In the genomic region with DNA sequence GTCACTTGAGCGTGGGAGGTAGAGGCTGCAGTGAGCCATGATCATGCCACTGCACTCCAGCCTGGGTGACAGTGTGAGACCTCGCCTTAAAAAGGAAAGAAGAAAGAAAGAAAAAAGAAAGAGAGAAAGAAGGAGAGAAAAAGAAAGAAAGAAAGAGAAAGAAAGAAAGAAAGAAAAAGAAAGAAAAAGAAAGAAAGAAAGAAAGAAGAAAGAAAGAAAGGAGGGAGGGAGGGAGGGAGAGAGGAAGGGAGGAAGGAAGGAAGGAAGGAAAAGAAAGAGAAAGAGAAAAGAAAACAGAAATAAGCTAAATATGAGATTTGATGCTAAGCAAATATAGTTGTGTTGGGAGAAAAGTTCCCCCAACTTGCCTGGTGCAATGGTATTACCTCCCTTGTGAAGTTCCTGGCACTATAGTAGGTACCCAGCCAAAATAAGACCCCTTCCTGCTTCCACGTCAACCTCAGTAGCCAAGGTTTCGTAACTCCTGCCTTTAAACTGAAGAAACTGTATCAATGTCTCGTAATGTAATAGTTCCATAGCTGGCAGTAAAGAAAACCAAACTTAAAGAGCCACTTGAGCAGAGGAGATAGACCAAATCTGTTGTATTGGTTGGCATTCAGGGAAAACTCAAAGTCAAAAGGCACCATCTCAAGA, we compare ENCODE assay signal across 20 cellular contexts.
DNase-seq lines count a peak whose midpoint lies in the region; ATAC-seq and TF ChIP-seq lines count a peak whose summit lies in the region.
"Had no signal": no experiment of that assay in that cellular context is flagged by ENCODE, and none has a peak within 500 bp of the region (broad histone marks: within the 10 kb centered on the region; RNA-seq: fewer than 3 reads in every experiment).

No MANE protein-coding gene starts in this region.

- H3K9me3 ChIP-seq in OCI-LY3 (ENCODE audit: insufficient read depth, low read length) (no peaks in the 10 kb centered on the region), OCI-LY7 (ENCODE audit: low read length) (no peaks in the 10 kb centered on the region)
- H3K9me3 ChIP-seq: stomach had no signal

- H3K79me2 ChIP-seq in OCI-LY3 (ENCODE audit: low read length), result no peaks in the 10 kb centered on the region
- no peaks in the 10 kb centered on the region for H3K79me2 ChIP-seq in OCI-LY7 (ENCODE audit: insufficient read depth, low read depth, low read length)

- H4K20me1 ChIP-seq in OCI-LY3 (ENCODE audit: insufficient read depth, low read length) (no peaks in the 10 kb centered on the region), OCI-LY7 (ENCODE audit: insufficient read depth, low read length) (no peaks in the 10 kb centered on the region)

- intact Hi-C loops in OCI-LY7 (cut with micrococcal nuclease; ENCODE audit: unreplicated experiment) (no loop called here), head of caudate nucleus (cut with DNase I) (no loop called here)
- intact Hi-C loops in activated CD8-positive, alpha-beta T cell treated with anti-CD3 and anti-CD28 coated beads for 36 hours (cut with micrococcal nuclease), result no loop called here

- H3K27me3 Mint-ChIP-seq in activated CD8-positive, alpha-beta T cell treated with anti-CD3 and anti-CD28 coated beads for 36 hours, result no peaks in the 10 kb centered on the region
- H3K27me3 Mint-ChIP-seq: activated CD4-positive, alpha-beta T cell treated with anti-CD3 and anti-CD28 coated beads for 36 hours had no signal

- H3K4me1 ChIP-seq in OCI-LY3 (ENCODE audit: low read length), result peaks cover 17% of the 10 kb centered on the region
- H3K4me1 ChIP-seq in OCI-LY7 (ENCODE audit: insufficient read depth, low read length, poor library complexity, severe bottlenecking), result peaks cover 6% of the 10 kb centered on the region

- POLR2A ChIA-PET in OCI-LY7 (lab: Charles Lee), result interaction anchor here (0.6 to 1.8 kb wide), 5 partner anchors 8 to 91 kb away, joined by 3 to 13 read pairs (median 4); no protein-coding TSS in a partner anchor
- POLR2A ChIA-PET in activated CD8-positive, alpha-beta T cell treated with anti-CD3 and anti-CD28 coated beads for 36 hours (lab: Charles Lee), result no interaction called here

- ATAC-seq in GM19395 (IDR thresholded peaks at IDR 0.05; ENCODE audit: unreplicated experiment) (peak; percentile 8), HG03064 (IDR thresholded peaks at IDR 0.05; ENCODE audit: low read depth, unreplicated experiment) (peak; percentile 9)
- no peak for ATAC-seq in activated CD8-positive, alpha-beta T cell treated with anti-CD3 and anti-CD28 coated beads for 36 hours
- ATAC-seq: activated CD4-positive, alpha-beta T cell treated with anti-CD3 and anti-CD28 coated beads for 36 hours had no signal

- TF ChIP-seq CTCF in 22Rv1 (IDR thresholded peaks at IDR 0.05) (no peak), OCI-LY3 (IDR thresholded peaks at IDR 0.05; ENCODE audit: low read depth, low read length) (no peak), OCI-LY7 (conservative IDR thresholded peaks at IDR 0.05; ENCODE audit: low read length) (no peak)
- TF ChIP-seq CTCF in activated CD8-positive, alpha-beta T cell treated with anti-CD3 and anti-CD28 coated beads for 36 hours (IDR thresholded peaks at IDR 0.05), result no peak

- H3K36me3 Mint-ChIP-seq in activated CD8-positive, alpha-beta T cell treated with anti-CD3 and anti-CD28 coated beads for 36 hours (ENCODE audit: low read depth), result no peaks in the 10 kb centered on the region
- H3K36me3 Mint-ChIP-seq: activated naive CD4-positive, alpha-beta T cell treated with anti-CD3 and anti-CD28 coated beads, Interleukin-2, amount 10 ng/mL, durations not matched to agents 7 days and 5 days had no signal

- H3K4me3 ChIP-seq in OCI-LY3 (ENCODE audit: low read length) (peak overlapping the region; percentile 45), OCI-LY7 (ENCODE audit: low read depth, low read length, poor library complexity, severe bottlenecking) (no peak overlapping the region)
- H3K4me3 ChIP-seq: smooth muscle cell, stomach had no signal

- no peak overlapping the region for H3K27ac Mint-ChIP-seq in activated CD8-positive, alpha-beta T cell treated with anti-CD3 and anti-CD28 coated beads for 36 hours
- H3K27ac Mint-ChIP-seq: activated CD4-positive, alpha-beta T cell treated with anti-CD3 and anti-CD28 coated beads for 36 hours; activated naive CD4-positive, alpha-beta T cell treated with anti-CD3 and anti-CD28 coated beads, Interleukin-2, amount 10 ng/mL, durations not matched to agents 7 days and 5 days; endodermal cell; HFFc6 had no signal

- H3K9ac ChIP-seq in OCI-LY3 (ENCODE audit: low read length), result peak overlapping the region; percentile 18; the same call in 1 of the 2 replicates
- H3K9ac ChIP-seq: KMS-11 had no signal

- DNase-seq in OCI-LY7 (ENCODE audit: low spot score) (no peak), SKM-1 treated with dmso at 0.1 percent for 144 hours (lab: John Stamatoyannopoulos, UW; ENCODE audit: unreplicated experiment) (no peak), head of caudate nucleus (no peak)
- no peak for DNase-seq in activated CD8-positive, alpha-beta T cell treated with anti-CD3 and anti-CD28 coated beads for 36 hours
- DNase-seq: activated CD4-positive, alpha-beta T cell treated with anti-CD3 and anti-CD28 coated beads for 36 hours; activated naive CD4-positive, alpha-beta T cell treated with anti-CD3 and anti-CD28 coated beads, Interleukin-2, amount 10 ng/mL, durations not matched to agents 7 days and 5 days; endodermal cell; foreskin melanocyte; HFFc6; mesendoderm; NCI-H1694; NCI-H526; stomach had no signal

- no peaks in the 10 kb centered on the region for H3K4me1 Mint-ChIP-seq in activated CD8-positive, alpha-beta T cell treated with anti-CD3 and anti-CD28 coated beads for 36 hours (ENCODE audit: low read depth)
- H3K4me1 Mint-ChIP-seq: activated CD4-positive, alpha-beta T cell treated with anti-CD3 and anti-CD28 coated beads for 36 hours; activated naive CD4-positive, alpha-beta T cell treated with anti-CD3 and anti-CD28 coated beads, Interleukin-2, amount 10 ng/mL, durations not matched to agents 7 days and 5 days had no signal

- no peaks in the 10 kb centered on the region for H3K9me3 Mint-ChIP-seq in activated CD8-positive, alpha-beta T cell treated with anti-CD3 and anti-CD28 coated beads for 36 hours
- H3K9me3 Mint-ChIP-seq: activated naive CD4-positive, alpha-beta T cell treated with anti-CD3 and anti-CD28 coated beads, Interleukin-2, amount 10 ng/mL, durations not matched to agents 7 days and 5 days; endodermal cell; HFFc6 had no signal

- peak overlapping the region; percentile 82 for H2AFZ ChIP-seq in OCI-LY3 (ENCODE audit: low read depth, low read length)
- no peak overlapping the region for H2AFZ ChIP-seq in OCI-LY7 (ENCODE audit: low read length)

- no peak overlapping the region for H3K4me3 Mint-ChIP-seq in activated CD8-positive, alpha-beta T cell treated with anti-CD3 and anti-CD28 coated beads for 36 hours
- H3K4me3 Mint-ChIP-seq: activated CD4-positive, alpha-beta T cell treated with anti-CD3 and anti-CD28 coated beads for 36 hours; activated naive CD4-positive, alpha-beta T cell treated with anti-CD3 and anti-CD28 coated beads, Interleukin-2, amount 10 ng/mL, durations not matched to agents 7 days and 5 days; endodermal cell; HFFc6 had no signal

- H3K4me2 ChIP-seq in OCI-LY3 (ENCODE audit: low read length) (peak overlapping the region; percentile 80), OCI-LY7 (ENCODE audit: low read length) (no peak overlapping the region)
- H3K4me2 ChIP-seq: KMS-11, smooth muscle cell had no signal

- CTCF ChIA-PET in OCI-LY7 (lab: Charles Lee; ENCODE audit: unreplicated experiment), result no interaction called here
- CTCF ChIA-PET in activated CD8-positive, alpha-beta T cell treated with anti-CD3 and anti-CD28 coated beads for 36 hours (lab: Charles Lee), result no interaction called here

- H3K27ac ChIP-seq in 22Rv1 (peak overlapping the region; percentile 33), OCI-LY3 (ENCODE audit: low read length) (peak overlapping the region; percentile 7; the same call in 1 of the 2 replicates), OCI-LY7 (ENCODE audit: low read depth, low read length, poor library complexity, severe bottlenecking) (no peak overlapping the region)
- H3K27ac ChIP-seq: KMS-11, RWPE1, stomach had no signal

- H3K36me3 ChIP-seq in OCI-LY3 (replicated peaks; ENCODE audit: low read depth, low read length) (no peaks in the 10 kb centered on the region), OCI-LY7 (ENCODE audit: insufficient read depth, low read length) (no peaks in the 10 kb centered on the region)
- H3K36me3 ChIP-seq: stomach had no signal

- H3K27me3 ChIP-seq in OCI-LY3 (ENCODE audit: low read depth, low read length), result no peaks in the 10 kb centered on the region
- H3K27me3 ChIP-seq: stomach had no signal

- no TSS peak for BruUV-seq in OCI-LY7 (replicated peaks; lab: Mats Ljungman, UMichigan)

- H3K9me2 ChIP-seq in OCI-LY7 (ENCODE audit: insufficient read depth, low read length), result no peaks in the 10 kb centered on the region
